Comparison of ENCODE assay signal across 23 cellular contexts in the genomic region with DNA sequence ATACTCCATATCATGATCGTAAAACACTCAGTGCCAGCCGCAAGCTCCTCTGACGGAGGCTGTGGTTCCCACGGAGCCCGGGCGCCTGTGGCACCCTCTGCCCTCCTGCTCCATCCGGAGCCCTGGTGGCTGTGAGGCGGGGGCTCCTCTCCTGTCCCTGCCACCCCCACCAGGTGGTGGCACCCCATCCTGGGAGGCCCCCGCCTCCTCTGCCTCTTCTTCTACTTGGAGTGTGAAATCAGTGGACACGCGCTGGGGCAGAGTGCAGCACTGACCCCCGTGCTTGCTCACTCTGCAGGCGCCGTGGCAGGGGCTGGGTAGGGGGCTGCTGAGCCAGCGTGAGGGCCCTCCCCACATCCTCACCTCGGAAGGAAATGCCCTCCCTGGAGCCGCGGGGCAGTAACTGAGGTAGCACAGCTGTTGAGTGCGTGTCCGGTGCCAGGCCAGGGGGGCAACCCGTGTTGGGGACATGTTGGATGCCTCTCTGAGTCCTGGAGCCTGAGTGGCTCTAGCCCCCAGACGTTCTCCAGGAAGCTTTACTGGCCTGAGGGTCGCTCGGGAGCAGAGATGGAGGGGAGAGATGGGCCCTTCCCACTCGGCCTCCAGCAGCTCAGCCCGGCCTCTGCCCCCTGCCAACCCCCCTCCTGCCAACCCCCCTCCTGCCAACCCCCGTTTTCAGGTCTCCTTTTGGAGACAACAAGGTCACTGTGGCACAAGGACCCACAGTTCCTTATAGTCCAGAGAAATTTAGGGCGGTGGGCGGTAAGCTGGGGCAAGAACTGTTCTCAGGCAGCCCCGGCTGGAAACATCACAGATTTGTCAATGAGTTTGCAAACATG. TPM values are rescaled to one million over a fixed set of nuclear protein-coding genes. Genes with fewer than 3 reads are reported as not detected.
DNase-seq lines count a peak whose midpoint lies in the region; ATAC-seq and TF ChIP-seq lines count a peak whose summit lies in the region.
"Had no signal": no experiment of that assay in that cellular context is flagged by ENCODE, and none has a peak within 500 bp of the region (broad histone marks: within the 10 kb centered on the region; RNA-seq: fewer than 3 reads in every experiment).

No MANE protein-coding gene starts in this region.

- H3K4me3 ChIP-seq in Karpas-422 (ENCODE audit: low read length) = no peak overlapping the region
- H3K4me3 ChIP-seq: cardiac muscle cell, gastrocnemius medialis, pancreas, right lobe of liver, thyroid gland had no signal

- peaks cover 0 to 4% (median 0%) of the 10 kb centered on the region in 5 experiments for H3K9me3 Mint-ChIP-seq in brain
- no peaks in the 10 kb centered on the region for H3K9me3 Mint-ChIP-seq in osteocyte (ENCODE audit: unreplicated experiment)
- H3K9me3 Mint-ChIP-seq: activated CD4-positive, alpha-beta memory T cell treated with anti-CD3 and anti-CD28 coated beads, Interleukin-2, amount 10 ng/mL, durations not matched to agents 7 days and 5 days; activated T-helper 17 cell treated with anti-CD3 and anti-CD28 coated beads, Interleukin-2, amount 50 U/mL, for 72 hours had no signal

- no peaks in the 10 kb centered on the region for H3K9me2 ChIP-seq in Karpas-422 (replicated peaks; ENCODE audit: insufficient read depth, low read length)

- no peaks in the 10 kb centered on the region for H3K4me1 ChIP-seq in Karpas-422 (ENCODE audit: low read length)
- H3K4me1 ChIP-seq: Caco-2, pancreas, right lobe of liver, thyroid gland had no signal

- TF ChIP-seq CTCF in brain (conservative IDR thresholded peaks at IDR 0.05) (no peak), osteocyte (IDR thresholded peaks at IDR 0.05) (no peak)

- no peaks in the 10 kb centered on the region for H3K9me3 ChIP-seq in Karpas-422 (ENCODE audit: low read length)
- H3K9me3 ChIP-seq: Caco-2, gastrocnemius medialis, pancreas, right lobe of liver, thyroid gland had no signal

- H3K36me3 ChIP-seq in Karpas-422 (ENCODE audit: insufficient read depth, low read length) = no peaks in the 10 kb centered on the region
- H3K36me3 ChIP-seq: cardiac muscle cell, gastrocnemius medialis, pancreas, right lobe of liver, thyroid gland, WERI-Rb-1 had no signal

- DNase-seq in activated CD4-positive, CD25-positive, alpha-beta regulatory T cell treated with anti-CD3 and anti-CD28 coated beads, Interleukin-2, amount 50 U/mL, for 72 hours = peak; percentile 29
- DNase-seq in activated CD4-positive, CD25-positive, alpha-beta regulatory T cell (lab: John Stamatoyannopoulos, UW) = no peak
- peak; percentile 14 for DNase-seq in CD1c-positive myeloid dendritic cell (ENCODE audit: extremely low spot score)
- peak; percentile 69 for DNase-seq in osteocyte (ENCODE audit: extremely low spot score, unreplicated experiment)
- no peak for DNase-seq in activated gamma-delta T cell treated with Interleukin-2 at 50 U/mL for 16 hours
- DNase-seq in Karpas-422 = no peak
- DNase-seq: activated CD4-positive, alpha-beta memory T cell treated with anti-CD3 and anti-CD28 coated beads, Interleukin-2, amount 10 ng/mL, durations not matched to agents 7 days and 5 days; amniotic stem cell; gastrocnemius medialis; KBM-7; NCI-H2029 treated with DMSO at 0.1 percent for 48 hours; NCI-H446; thyroid gland; WERI-Rb-1 had no signal

- no peaks in the 10 kb centered on the region for H3K79me2 ChIP-seq in Karpas-422 (ENCODE audit: low read length)

- no peak overlapping the region for H3K27ac ChIP-seq in Karpas-422 (ENCODE audit: low read length)
- H3K27ac ChIP-seq: 22Rv1, cardiac muscle cell, gastrocnemius medialis, pancreas, right lobe of liver, thyroid gland, WERI-Rb-1 had no signal

- H2AFZ ChIP-seq in Karpas-422 (ENCODE audit: low read length) = no peak overlapping the region

- H3K9ac ChIP-seq in Karpas-422 (ENCODE audit: low read length) = no peak overlapping the region

- H3K4me1 Mint-ChIP-seq in brain (peaks cover 79% of the 10 kb centered on the region), osteocyte (ENCODE audit: unreplicated experiment) (peaks cover 8% of the 10 kb centered on the region)

- H3K27me3 Mint-ChIP-seq in brain (peaks cover 4% of the 10 kb centered on the region), osteocyte (ENCODE audit: unreplicated experiment) (peaks cover 25% of the 10 kb centered on the region)
- H3K27me3 Mint-ChIP-seq: activated T-helper 17 cell treated with anti-CD3 and anti-CD28 coated beads, Interleukin-2, amount 50 U/mL, for 72 hours had no signal

- H3K4me3 Mint-ChIP-seq in brain (no peak overlapping the region), osteocyte (ENCODE audit: unreplicated experiment) (no peak overlapping the region)
- H3K4me3 Mint-ChIP-seq: activated CD4-positive, alpha-beta memory T cell treated with anti-CD3 and anti-CD28 coated beads, Interleukin-2, amount 10 ng/mL, durations not matched to agents 7 days and 5 days; activated T-helper 17 cell treated with anti-CD3 and anti-CD28 coated beads, Interleukin-2, amount 50 U/mL, for 72 hours had no signal

- H3K27ac Mint-ChIP-seq in brain = peak overlapping the region in 4 of 5 experiments; percentile 46 to 95 (median 56)
- no peak overlapping the region for H3K27ac Mint-ChIP-seq in osteocyte (ENCODE audit: unreplicated experiment)
- H3K27ac Mint-ChIP-seq: activated CD4-positive, alpha-beta memory T cell treated with anti-CD3 and anti-CD28 coated beads, Interleukin-2, amount 10 ng/mL, durations not matched to agents 7 days and 5 days had no signal

- H4K20me1 ChIP-seq in Karpas-422 (ENCODE audit: insufficient read depth, low read depth, low read length) = 0 out of 2 replicates have a peak, but pooled peaks cover 3% of the 10 kb centered on the region

- no peaks in the 10 kb centered on the region for H3K27me3 ChIP-seq in Karpas-422 (ENCODE audit: low read length)
- H3K27me3 ChIP-seq: cardiac muscle cell, gastrocnemius medialis, pancreas, right lobe of liver, thyroid gland had no signal

- no peak overlapping the region for H3K4me2 ChIP-seq in Karpas-422 (ENCODE audit: low read depth, low read length, poor library complexity, severe bottlenecking)

- H3K36me3 Mint-ChIP-seq in brain (no peaks in the 10 kb centered on the region), osteocyte (ENCODE audit: unreplicated experiment) (no peaks in the 10 kb centered on the region)

- no peak for ATAC-seq in GM21381 (IDR thresholded peaks at IDR 0.05; ENCODE audit: unreplicated experiment)
- ATAC-seq: activated T-helper 17 cell treated with anti-CD3 and anti-CD28 coated beads, Interleukin-2, amount 50 U/mL, for 72 hours; esophagus mucosa; gastrocnemius medialis; pancreas; right lobe of liver had no signal

RNA-seq across cellular contexts. Expression of a gene that starts 58.6 kb away (rescaled TPM):
- polyA plus RNA-seq in brain (ENCODE audit: insufficient read depth, low read depth, low replicate concordance) = 31.4 TPM
- 16.5 TPM in 2 replicates for total RNA-seq in osteocyte
- not detected in 2 replicates for total RNA-seq in Karpas-422 (2014; rRNA removed; shearing (Covaris generic); ENCODE audit: low replicate concordance)
- total RNA-seq: Caco-2 had no signal

Comparison
In these comparisons a context has a peak if more than half of its experiments do, and no peak if none do; other contexts are left out.
1. DNase-seq: peak in activated CD4-positive, CD25-positive, alpha-beta regulatory T cell treated with anti-CD3 and anti-CD28 coated beads, Interleukin-2, amount 50 U/mL, for 72 hours (single experiment), CD1c-positive myeloid dendritic cell (single experiment) and osteocyte (single experiment); none in activated CD4-positive, CD25-positive, alpha-beta regulatory T cell (0 of 4), activated gamma-delta T cell treated with Interleukin-2 at 50 U/mL for 16 hours (single experiment) and Karpas-422 (single experiment).
2. RNA of a gene that starts 58.6 kb away (total RNA-seq): 16.5 TPM in osteocyte; not detected in Karpas-422; every median in the first group is over 10 times any median in the second.